8 cellular contexts compared by ENCODE assay signal in genomic region chr12:28253175-28253641, GRCh38.
DNase-seq lines count a peak whose midpoint lies in the region; ATAC-seq and TF ChIP-seq lines count a peak whose summit lies in the region.

No MANE protein-coding gene starts in this region.

- no peaks in the 10 kb centered on the region for H3K27me3 Mint-ChIP-seq in type B pancreatic cell

- H3K9me3 Mint-ChIP-seq in type B pancreatic cell = peaks cover 9% of the 10 kb centered on the region

- peaks cover 14% of the 10 kb centered on the region for H3K4me1 Mint-ChIP-seq in type B pancreatic cell (ENCODE audit: unreplicated experiment)

- H3K36me3 Mint-ChIP-seq in type B pancreatic cell = peaks cover 21% of the 10 kb centered on the region

- peak; percentile 95 for ATAC-seq in GM18502 (IDR thresholded peaks at IDR 0.05; ENCODE audit: poor library complexity, unreplicated experiment)
- ATAC-seq in HG02763 (IDR thresholded peaks at IDR 0.05; ENCODE audit: unreplicated experiment) = peak; percentile 94

- no peak for TF ChIP-seq CTCF in type B pancreatic cell (conservative IDR thresholded peaks at IDR 0.05)

- H3K4me3 Mint-ChIP-seq in type B pancreatic cell = no peak overlapping the region

- DNase-seq in activated CD4-positive, CD25-positive, alpha-beta regulatory T cell treated with anti-CD3 and anti-CD28 coated beads, Interleukin-2, amount 50 U/mL, for 72 hours = peak; percentile 31
- peak; percentile 1 for DNase-seq in glomerular visceral epithelial cell (ENCODE audit: extremely low spot score)
- no peak for DNase-seq in SIG-M5 treated with dmso at 0.1 percent for 504 hours (lab: John Stamatoyannopoulos, UW; ENCODE audit: unreplicated experiment)
- DNase-seq in retina = no peak
- DNase-seq in midbrain (lab: John Stamatoyannopoulos, UW) = no peak
- DNase-seq in type B pancreatic cell (ENCODE audit: extremely low spot score, unreplicated experiment) = no peak

- H3K27ac Mint-ChIP-seq in type B pancreatic cell = no peak overlapping the region

Comparison
In these comparisons a context has a peak if more than half of its experiments do, and no peak if none do; other contexts are left out.
1. DNase-seq: peak in activated CD4-positive, CD25-positive, alpha-beta regulatory T cell treated with anti-CD3 and anti-CD28 coated beads, Interleukin-2, amount 50 U/mL, for 72 hours (single experiment) and glomerular visceral epithelial cell (single experiment); none in SIG-M5 treated with dmso at 0.1 percent for 504 hours (single experiment), retina (single experiment), midbrain (single experiment) and type B pancreatic cell (single experiment).